In genomic region chr9:37784640-37785483, GRCh38 we compare ENCODE assay signal across 1 cellular context.
A peak's percentile ranks its signal among the peaks of the same experiment; 100 is the strongest.
TF ChIP-seq lines count a peak whose summit lies in the region.

Gene EXOSC3, minus strand, starts transcription at chr9:37785064. Its CDS starts 20 bp downstream, at chr9:37785044.

TF ChIP-seq in HepG2, 621 proteins besides CTCF, POLR2A, EP300 and RAD21 (continued from another document and continues in another):
- peak; percentile 75 for TF ChIP-seq TGIF2 (CRISPR knock-in tag; IDR thresholded peaks at IDR 0.05)
- no peak for TF ChIP-seq PPARG (CRISPR knock-in tag; conservative IDR thresholded peaks at IDR 0.05)
- no peak for TF ChIP-seq TAF15 (IDR thresholded peaks at IDR 0.05; ENCODE audit: low read depth, low read length, poor library complexity, severe bottlenecking)
- no peak for TF ChIP-seq DMTF1 (CRISPR knock-in tag; IDR thresholded peaks at IDR 0.05)
- no peak; the same call in 1 of the 2 replicates for TF ChIP-seq ZNF567 (CRISPR knock-in tag; IDR thresholded peaks at IDR 0.05; ENCODE audit: borderline replicate concordance)
- TF ChIP-seq ZNF557 (CRISPR knock-in tag; IDR thresholded peaks at IDR 0.05) = no peak
- no peak for TF ChIP-seq MED13 (CRISPR knock-in tag; IDR thresholded peaks at IDR 0.05)
- 0 out of 2 replicates have a peak, but pooled peaks have one; percentile 58 for TF ChIP-seq ZNF441 (CRISPR knock-in tag; IDR thresholded peaks at IDR 0.05; ENCODE audit: borderline replicate concordance)
- TF ChIP-seq ETS1 (CRISPR knock-in tag; IDR thresholded peaks at IDR 0.05) = no peak
- peak; percentile 38; the same call in 1 of the 2 replicates for TF ChIP-seq KDM3A (CRISPR knock-in tag; IDR thresholded peaks at IDR 0.05; ENCODE audit: low read depth)
- peak; percentile 92 for TF ChIP-seq ZSCAN31 (CRISPR knock-in tag; IDR thresholded peaks at IDR 0.05; ENCODE audit: low read depth)
- TF ChIP-seq ARID2 (CRISPR knock-in tag; IDR thresholded peaks at IDR 0.05; ENCODE audit: borderline replicate concordance) = peak; percentile 68; the same call in 1 of the 2 replicates
- peak; percentile 68 for TF ChIP-seq ZNF792 (CRISPR knock-in tag; IDR thresholded peaks at IDR 0.05)
- TF ChIP-seq ZNF17 (CRISPR knock-in tag; IDR thresholded peaks at IDR 0.05) = no peak
- TF ChIP-seq RNF219 (CRISPR knock-in tag; IDR thresholded peaks at IDR 0.05) = no peak
- peak; percentile 56; the same call in 1 of the 2 replicates for TF ChIP-seq ZNF646 (CRISPR knock-in tag; IDR thresholded peaks at IDR 0.05)
- peak; percentile 47; the same call in 1 of the 2 replicates for TF ChIP-seq E2F1 (CRISPR knock-in tag; IDR thresholded peaks at IDR 0.05)
- TF ChIP-seq IRF1 (CRISPR knock-in tag; IDR thresholded peaks at IDR 0.05; ENCODE audit: low read depth) = 0 out of 2 replicates have a peak, but pooled peaks have one; percentile 22
- no peak for TF ChIP-seq ZNF546 (CRISPR knock-in tag; conservative IDR thresholded peaks at IDR 0.05)
- TF ChIP-seq ATF2 (CRISPR knock-in tag; IDR thresholded peaks at IDR 0.05) = peak; percentile 51; the same call in 1 of the 2 replicates
- no peak for TF ChIP-seq ZNF550 (CRISPR knock-in tag; IDR thresholded peaks at IDR 0.05; ENCODE audit: borderline replicate concordance)
- no peak for TF ChIP-seq NFE2L2 (IDR thresholded peaks at IDR 0.05; ENCODE audit: low read length)
- TF ChIP-seq SMARCE1 (IDR thresholded peaks at IDR 0.05; ENCODE audit: borderline replicate concordance) = no peak
- TF ChIP-seq HHEX (CRISPR knock-in tag; IDR thresholded peaks at IDR 0.05) = no peak
- no peak for TF ChIP-seq CENPBD1 (CRISPR knock-in tag; IDR thresholded peaks at IDR 0.05; ENCODE audit: borderline replicate concordance, low read depth)
- no peak for TF ChIP-seq GLMP (CRISPR knock-in tag; IDR thresholded peaks at IDR 0.05; ENCODE audit: borderline replicate concordance)
- TF ChIP-seq HMG20B (CRISPR knock-in tag; conservative IDR thresholded peaks at IDR 0.05) = 0 out of 2 replicates have a peak, but pooled peaks have one; percentile 16
- TF ChIP-seq ZNF224 (CRISPR knock-in tag; IDR thresholded peaks at IDR 0.05) = peak; percentile 94
- no peak for TF ChIP-seq ZFAT (CRISPR knock-in tag; conservative IDR thresholded peaks at IDR 0.05)
- no peak for TF ChIP-seq TBL1XR1 (IDR thresholded peaks at IDR 0.05; ENCODE audit: borderline replicate concordance, low read length, partially characterized antibody)
- TF ChIP-seq GPN1 (CRISPR knock-in tag; IDR thresholded peaks at IDR 0.05; ENCODE audit: borderline replicate concordance) = no peak
- TF ChIP-seq POLR2G (IDR thresholded peaks at IDR 0.05; ENCODE audit: low read depth, low read length) = peak; percentile 98
- TF ChIP-seq CSRNP1 (CRISPR knock-in tag; IDR thresholded peaks at IDR 0.05) = peak; percentile 86; the same call in 1 of the 2 replicates
- TF ChIP-seq PRPF4 (IDR thresholded peaks at IDR 0.05; ENCODE audit: low read depth, low read length, poor library complexity, severe bottlenecking) = no peak
- 0 out of 2 replicates have a peak, but pooled peaks have one; percentile 67 for TF ChIP-seq SRY (CRISPR knock-in tag; IDR thresholded peaks at IDR 0.05)
- TF ChIP-seq THAP8 (CRISPR knock-in tag; IDR thresholded peaks at IDR 0.05; ENCODE audit: borderline replicate concordance) = 0 out of 2 replicates have a peak, but pooled peaks have one; percentile 24
- TF ChIP-seq ZNF580 (CRISPR knock-in tag; IDR thresholded peaks at IDR 0.05; ENCODE audit: borderline replicate concordance, low read depth) = peak; percentile 78; the same call in 1 of the 2 replicates
- TF ChIP-seq MTF1 (CRISPR knock-in tag; IDR thresholded peaks at IDR 0.05) = no peak
- 0 out of 2 replicates have a peak, but pooled peaks have one; percentile 26 for TF ChIP-seq ZNF44 (CRISPR knock-in tag; IDR thresholded peaks at IDR 0.05)
